28 cellular contexts compared by ENCODE assay signal in the genomic region with DNA sequence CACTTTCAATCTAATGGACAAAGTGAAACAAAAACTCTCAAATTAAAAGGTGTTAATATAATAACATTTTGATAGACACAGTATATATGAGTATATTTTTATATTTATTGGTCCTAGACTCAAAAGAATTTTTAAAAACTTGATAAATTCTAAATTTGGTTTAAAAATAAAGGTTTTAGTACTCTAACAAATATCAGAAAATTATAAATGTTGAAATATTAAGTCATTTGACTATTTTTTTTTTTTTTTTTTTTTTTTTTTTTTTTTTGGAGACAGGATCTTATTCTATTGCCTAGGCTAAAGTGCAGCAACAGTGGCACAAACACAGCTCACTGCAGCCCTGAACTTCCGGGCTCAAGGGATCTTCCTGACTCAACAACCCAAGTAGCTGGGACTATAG.
"Had no signal": no experiment of that assay in that cellular context is flagged by ENCODE, and none has a peak within 500 bp of the region (broad histone marks: within the 10 kb centered on the region; RNA-seq: fewer than 3 reads in every experiment).

No MANE protein-coding gene starts in this region.

- H3K27me3 ChIP-seq: adrenal gland had no signal

- DNase-seq: activated CD4-positive, alpha-beta T cell treated with anti-CD3 and anti-CD28 coated beads, Interleukin-2, amount 10 ng/mL, durations not matched to agents 24 days and 14 days; activated CD4-positive, alpha-beta T cell treated with anti-CD3 and anti-CD28 coated beads, Interleukin-2, amount 50 U/mL, for 4 hours; activated CD8-positive, alpha-beta T cell treated with anti-CD3 and anti-CD28 coated beads for 36 hours; activated effector memory CD4-positive, alpha-beta T cell treated with anti-CD3 and anti-CD28 coated beads, Interleukin-2, amount 50 U/mL, for 16 hours; activated naive CD4-positive, alpha-beta T cell; activated naive CD4-positive, alpha-beta T cell treated with anti-CD3 and anti-CD28 coated beads, Interleukin-2, amount 50 U/mL, for 16 hours; activated T-cell treated with anti-CD3 and anti-CD28 coated beads, Interleukin-2, amount 50 U/mL, for 1 hour; activated T-cell treated with anti-CD3 and anti-CD28 coated beads, Interleukin-2, amount 50 U/mL, for 72 hours; caudate nucleus; cerebellar nuclear complex; Karpas-422; NCI-H1105; NCI-H1436; NCI-H1694; NCI-H1930; NCI-H2081 treated with DMSO at 0.1 percent for 48 hours; NCI-H510A; NCI-H526; NCI-H748 treated with DMSO at 0.1 percent for 48 hours; NK-92 treated with Interleukin-12 subunit alpha and Interleukin-12 subunit beta, amount 100 ng/mL, for 24 hours; PC-9; Right ventricle myocardium superior; SW 1271; T-helper 1 cell; T1000 had no signal

- H3K4me3 ChIP-seq: adrenal gland, PC-9 had no signal

- H3K4me1 ChIP-seq: adrenal gland had no signal

- FAIRE-seq: bronchial epithelial cell had no signal

- ATAC-seq: activated CD8-positive, alpha-beta T cell treated with anti-CD3 and anti-CD28 coated beads for 36 hours; activated T-cell treated with anti-CD3 and anti-CD28 coated beads, Interleukin-2, amount 50 U/mL, for 72 hours; activated T-helper 17 cell treated with anti-CD3 and anti-CD28 coated beads, Interleukin-2, amount 50 U/mL, for 72 hours had no signal

- H3K27ac ChIP-seq: adrenal gland, PC-9 had no signal

- H3K9me3 ChIP-seq: adrenal gland had no signal
